In the genomic region with DNA sequence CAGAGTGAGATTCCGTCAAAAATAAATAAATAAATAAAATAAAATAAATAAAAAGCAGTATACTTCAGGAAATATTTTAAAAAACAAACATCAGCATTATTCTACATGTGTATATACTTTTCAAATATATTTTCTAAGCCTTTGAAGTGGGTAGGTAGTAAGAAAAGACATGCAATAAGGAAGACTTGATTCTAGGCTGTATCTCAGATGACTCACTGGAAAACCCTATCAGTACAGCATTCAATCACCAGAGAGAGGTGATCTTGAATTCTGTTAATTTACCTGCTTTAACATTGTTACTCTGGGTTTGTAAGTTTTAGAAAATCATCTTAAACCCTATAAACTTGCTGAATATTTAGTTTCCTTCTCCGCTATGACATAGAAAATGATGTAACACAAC, we compare ENCODE assay signal across 19 cellular contexts.
A peak's percentile ranks its signal among the peaks of the same experiment; 100 is the strongest.
DNase-seq lines count a peak whose midpoint lies in the region; ATAC-seq, FAIRE-seq and TF ChIP-seq lines count a peak whose summit lies in the region.
"Had no signal": no experiment of that assay in that cellular context is flagged by ENCODE, and none has a peak within 500 bp of the region (broad histone marks: within the 10 kb centered on the region; RNA-seq: fewer than 3 reads in every experiment).

No MANE protein-coding gene starts in this region.

- H2BK15ac ChIP-seq in IMR-90 (ENCODE audit: low read depth, low read length): no peak overlapping the region

- no peak overlapping the region for H4K5ac ChIP-seq in IMR-90 (ENCODE audit: low read depth, low read length)

- no peak for TF ChIP-seq EP300 in stomach (IDR thresholded peaks at IDR 0.05)

- H3K56ac ChIP-seq in IMR-90 (ENCODE audit: extremely low read depth, insufficient read depth, low read length): no peak overlapping the region

- 0 out of 2 replicates have a peak, but pooled peaks cover 4% of the 10 kb centered on the region for H4K20me1 ChIP-seq in IMR-90 (ENCODE audit: insufficient read depth, low read length)

- H3K4me3 ChIP-seq in IMR-90 (ENCODE audit: insufficient read depth, low read depth, low read length): no peak overlapping the region
- H3K4me3 ChIP-seq in stomach: no peak overlapping the region
- H3K4me3 ChIP-seq: testis had no signal

- no peak for FAIRE-seq in urothelium cell line (lab: Jason Lieb, UNC)
- FAIRE-seq: endometrium had no signal

- H3K27ac ChIP-seq in IMR-90 (ENCODE audit: insufficient read depth, low read length) (no peak overlapping the region), stomach (peak overlapping the region in 3 of 5 donors; percentile 54 to 63 (median 60))
- H3K27ac ChIP-seq: 22Rv1, neutrophil had no signal

- H3K9me3 ChIP-seq in IMR-90 (ENCODE audit: control insufficient read depth, insufficient read depth, low read length) (no peaks in the 10 kb centered on the region), stomach (no peaks in the 10 kb centered on the region)
- H3K9me3 ChIP-seq: BE2C, neutrophil, SK-N-SH, testis had no signal

- WGBS in IMR-90 (ENCODE audit: extremely low coverage in 2 of 2, insufficient read length in 1 of 2), 2 experiments: no CpG with 5 or more reads among the region's 2 CpGs
- WGBS in stomach, 5 donors: 86 to 96% (median 91%) methylated on average over 2 of the region's 2 CpGs

- no peak overlapping the region for H2AK5ac ChIP-seq in IMR-90 (ENCODE audit: low read depth, low read length)

- peak; percentile 74 to 82 for ATAC-seq in activated CD4-positive, CD25-positive, alpha-beta regulatory T cell treated with anti-CD3 and anti-CD28 coated beads, Interleukin-2, amount 50 U/mL, for 24 hours
- ATAC-seq in IMR-90 (ENCODE audit: low read depth) (no peak), GM21528 (IDR thresholded peaks at IDR 0.05; ENCODE audit: low FRiP score, unreplicated experiment) (no peak)
- ATAC-seq: HCT116 had no signal

- no peak overlapping the region for H4K8ac ChIP-seq in IMR-90 (ENCODE audit: low read depth in 2 of 2, low read length in 2 of 2)

- H3K4me1 ChIP-seq in IMR-90 (ENCODE audit: control insufficient read depth, insufficient read depth, low read length) (peaks cover 2% of the 10 kb centered on the region), stomach (peaks cover 4 to 64% (median 35%) of the 10 kb centered on the region in 4 donors)
- H3K4me1 ChIP-seq: testis had no signal

- H3K23ac ChIP-seq in IMR-90 (ENCODE audit: low read depth, low read length): no peak overlapping the region

- no peak overlapping the region for H2AK9ac ChIP-seq in IMR-90 (replicated peaks; ENCODE audit: low read depth, low read length, poor library complexity)

- H3K36me3 ChIP-seq in IMR-90 (ENCODE audit: control insufficient read depth, insufficient read depth, low read length): peaks cover 3% of the 10 kb centered on the region; the same call in 1 of the 2 replicates
- H3K36me3 ChIP-seq in stomach: peaks cover 0 to 8% (median 4%) of the 10 kb centered on the region in 4 donors
- H3K36me3 ChIP-seq: BE2C, neutrophil had no signal

- TF ChIP-seq RAD21 in IMR-90 (IDR thresholded peaks at IDR 0.05; ENCODE audit: low read length): no peak

- dilution Hi-C loops in IMR-90 (cut with HindIII; ENCODE audit: low sequenced_read_pairs, unreplicated experiment): no loop called here

- H3K27me3 ChIP-seq in IMR-90 (ENCODE audit: control insufficient read depth, insufficient read depth, low read length): no peaks in the 10 kb centered on the region
- no peaks in the 10 kb centered on the region for H3K27me3 ChIP-seq in stomach
- H3K27me3 ChIP-seq: BE2C, neutrophil, testis had no signal

- no peak overlapping the region for H3K4ac ChIP-seq in IMR-90 (ENCODE audit: low read depth, low read length)

- CTCF ChIA-PET in IMR-90 (lab: Yijun Ruan, JAX): no interaction called here

- no peak overlapping the region for H3K4me2 ChIP-seq in IMR-90 (ENCODE audit: low read depth, low read length)
- H3K4me2 ChIP-seq: SK-N-SH had no signal

- no peak overlapping the region for H2AFZ ChIP-seq in IMR-90 (replicated peaks; ENCODE audit: low read length, poor library complexity)

- TF ChIP-seq POLR2A in IMR-90 (IDR thresholded peaks at IDR 0.05; ENCODE audit: low read depth, low read length) (no peak), stomach (IDR thresholded peaks at IDR 0.05) (no peak)

- TF ChIP-seq CTCF in IMR-90 (conservative IDR thresholded peaks at IDR 0.05; ENCODE audit: low read depth, low read length) (no peak), stomach (IDR thresholded peaks at IDR 0.05) (no peak), GM10266 (IDR thresholded peaks at IDR 0.05; ENCODE audit: control insufficient read depth, insufficient read depth, low read depth, missing control alignments) (no peak)

- peaks cover 7% of the 10 kb centered on the region; the same call in 1 of the 2 replicates for H3K9me1 ChIP-seq in IMR-90 (ENCODE audit: insufficient read depth, low read length)

- in situ Hi-C loops in IMR-90 (cut with MboI; ENCODE audit: low sequenced_read_pairs): loop anchor here (25.0 kb wide), 1 partner anchor 267 kb away; no protein-coding TSS in a partner anchor

- no peak overlapping the region for H2BK120ac ChIP-seq in IMR-90 (ENCODE audit: low read depth, low read length)

- no peak for DNase-seq in activated CD4-positive, CD25-positive, alpha-beta regulatory T cell (lab: John Stamatoyannopoulos, UW)
- DNase-seq in IMR-90: no peak
- DNase-seq in iris pigment epithelial cell (ENCODE audit: low read depth): peak; percentile 31
- no peak for DNase-seq in stomach
- no peak for DNase-seq in GM10266 (ENCODE audit: extremely low spot score)
- DNase-seq in urothelium cell line (ENCODE audit: low spot score): no peak
- DNase-seq: BE2C; cortex of kidney; Karpas-422; NCI-H2081; NK-92 treated with Interleukin-12 subunit alpha and Interleukin-12 subunit beta, amount 100 ng/mL, for 24 hours; SK-N-SH had no signal

- H4K91ac ChIP-seq in IMR-90 (ENCODE audit: insufficient read depth, low read depth, low read length): no peak overlapping the region

- H3K18ac ChIP-seq in IMR-90 (ENCODE audit: low read depth, low read length): no peak overlapping the region

- intact Hi-C loops in IMR-90 (cut with micrococcal nuclease): no loop called here
- intact Hi-C loops in stomach (cut with DNase I; ENCODE audit: low total_unique reads): no loop called here

- peak overlapping the region; percentile 36 for H2BK5ac ChIP-seq in IMR-90 (ENCODE audit: low read depth, low read length, poor library complexity, severe bottlenecking)

- peaks cover 10 to 17% of the 10 kb centered on the region in 2 experiments; a peak in 3 of 4 replicates for H3K79me1 ChIP-seq in IMR-90 (ENCODE audit: low read depth in 1 of 2, low read length in 2 of 2)

- no peak overlapping the region for H2BK20ac ChIP-seq in IMR-90 (ENCODE audit: low read depth, low read length)

- H3K14ac ChIP-seq in IMR-90 (replicated peaks; ENCODE audit: low read depth, low read length): no peak overlapping the region

- POLR2A ChIA-PET in IMR-90 (lab: Charles Lee; ENCODE audit: unreplicated experiment): no interaction called here

- H3K9ac ChIP-seq in IMR-90 (ENCODE audit: low read depth, low read length): no peak overlapping the region
- H3K9ac ChIP-seq: SK-N-SH had no signal

- BruUV-seq in IMR-90 (replicated peaks; lab: Mats Ljungman, UMichigan): no TSS peak

TF ChIP-seq in IMR-90, 13 proteins besides CTCF, POLR2A, EP300 and RAD21:
- TF ChIP-seq MXI1 (IDR thresholded peaks at IDR 0.05; ENCODE audit: borderline replicate concordance, low read depth, low read length) (no peak), MAZ (IDR thresholded peaks at IDR 0.05; ENCODE audit: borderline replicate concordance, low read depth, low read length) (no peak), CEBPB (IDR thresholded peaks at IDR 0.05; ENCODE audit: low read depth, low read length) (no peak), SMC3 (IDR thresholded peaks at IDR 0.05; ENCODE audit: low read depth, low read length) (no peak), FOS (IDR thresholded peaks at IDR 0.05; ENCODE audit: low read depth, low read length) (no peak), CHD1 (IDR thresholded peaks at IDR 0.05; ENCODE audit: low read depth, low read length) (no peak), NFE2L2 (IDR thresholded peaks at IDR 0.05; ENCODE audit: low read depth, low read length) (no peak), MAFK (IDR thresholded peaks at IDR 0.05; ENCODE audit: low read depth, low read length) (no peak), BHLHE40 (IDR thresholded peaks at IDR 0.05; ENCODE audit: low read depth, low read length) (no peak), RFX5 (IDR thresholded peaks at IDR 0.05; ENCODE audit: low read depth, low read length) (no peak), RCOR1 (IDR thresholded peaks at IDR 0.05; ENCODE audit: insufficient replicate concordance, low read length) (no peak)
- TF ChIP-seq, protein P1, sequence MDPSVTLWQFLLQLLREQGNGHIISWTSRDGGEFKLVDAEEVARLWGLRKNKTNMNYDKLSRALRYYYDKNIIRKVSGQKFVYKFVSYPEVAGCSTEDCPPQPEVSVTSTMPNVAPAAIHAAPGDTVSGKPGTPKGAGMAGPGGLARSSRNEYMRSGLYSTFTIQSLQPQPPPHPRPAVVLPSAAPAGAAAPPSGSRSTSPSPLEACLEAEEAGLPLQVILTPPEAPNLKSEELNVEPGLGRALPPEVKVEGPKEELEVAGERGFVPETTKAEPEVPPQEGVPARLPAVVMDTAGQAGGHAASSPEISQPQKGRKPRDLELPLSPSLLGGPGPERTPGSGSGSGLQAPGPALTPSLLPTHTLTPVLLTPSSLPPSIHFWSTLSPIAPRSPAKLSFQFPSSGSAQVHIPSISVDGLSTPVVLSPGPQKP (IDR thresholded peaks at IDR 0.05; ENCODE audit: borderline replicate concordance, low read depth, low read length): no peak
- TF ChIP-seq, protein P2, sequence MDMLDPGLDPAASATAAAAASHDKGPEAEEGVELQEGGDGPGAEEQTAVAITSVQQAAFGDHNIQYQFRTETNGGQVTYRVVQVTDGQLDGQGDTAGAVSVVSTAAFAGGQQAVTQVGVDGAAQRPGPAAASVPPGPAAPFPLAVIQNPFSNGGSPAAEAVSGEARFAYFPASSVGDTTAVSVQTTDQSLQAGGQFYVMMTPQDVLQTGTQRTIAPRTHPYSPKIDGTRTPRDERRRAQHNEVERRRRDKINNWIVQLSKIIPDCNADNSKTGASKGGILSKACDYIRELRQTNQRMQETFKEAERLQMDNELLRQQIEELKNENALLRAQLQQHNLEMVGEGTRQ (IDR thresholded peaks at IDR 0.05; ENCODE audit: low read depth, low read length): no peak

Comparison
In these comparisons a context has a peak if more than half of its experiments do, and no peak if none do; other contexts are left out.
1. ATAC-seq: peak in activated CD4-positive, CD25-positive, alpha-beta regulatory T cell treated with anti-CD3 and anti-CD28 coated beads, Interleukin-2, amount 50 U/mL, for 24 hours (2 of 2); none in IMR-90 (single experiment) and GM21528 (single experiment).